Comparison of ENCODE assay signal across 14 cellular contexts in genomic region chr6:28371280-28371679, GRCh38. TPM values are rescaled to one million over a fixed set of nuclear protein-coding genes. Genes with fewer than 3 reads are reported as not detected.
A peak's percentile ranks its signal among the peaks of the same experiment; 100 is the strongest.
DNase-seq lines count a peak whose midpoint lies in the region; ATAC-seq and TF ChIP-seq lines count a peak whose summit lies in the region.
"Had no signal": no experiment of that assay in that cellular context is flagged by ENCODE, and none has a peak within 500 bp of the region (broad histone marks: within the 10 kb centered on the region; RNA-seq: fewer than 3 reads in every experiment).

No MANE protein-coding gene starts in this region.

- H3K36me3 ChIP-seq in BLaER1 (peaks cover 22% of the 10 kb centered on the region), Karpas-422 (ENCODE audit: insufficient read depth, low read length) (no peaks in the 10 kb centered on the region), left ventricle myocardium inferior (peaks cover 26% of the 10 kb centered on the region)

- H3K4me1 ChIP-seq in BLaER1 (peaks cover 18% of the 10 kb centered on the region), Karpas-422 (ENCODE audit: low read length) (peaks cover 19% of the 10 kb centered on the region), left ventricle myocardium inferior (no peaks in the 10 kb centered on the region)

- TF ChIP-seq CTCF in activated B cell treated with CpG ODN at 0.5 μM for 24 hours (IDR thresholded peaks at IDR 0.05) (no peak), left ventricle myocardium inferior (IDR thresholded peaks at IDR 0.05; ENCODE audit: borderline replicate concordance) (no peak)

- peak overlapping the region; percentile 65 for H3K4me2 ChIP-seq in BLaER1
- H3K4me2 ChIP-seq in Karpas-422 (ENCODE audit: low read depth, low read length, poor library complexity, severe bottlenecking), result no peak overlapping the region
- H3K4me2 ChIP-seq: GM23338 had no signal

- no peaks in the 10 kb centered on the region for H3K27me3 Mint-ChIP-seq in activated B cell treated with CpG ODN at 0.5 μM for 24 hours
- H3K27me3 Mint-ChIP-seq in stimulated activated memory B cell treated with anti-CD40 and anti-IgM and Interleukin-4, amounts not matched to agents 10 μg/mL and 1 μg/mL and 100 μg/mL, for 72 hours, result no peaks in the 10 kb centered on the region

- no peaks in the 10 kb centered on the region for H3K9me3 ChIP-seq in BLaER1
- H3K9me3 ChIP-seq in Karpas-422 (ENCODE audit: low read length), result no peaks in the 10 kb centered on the region
- H3K9me3 ChIP-seq in left ventricle myocardium inferior (replicated peaks), result no peaks in the 10 kb centered on the region

- H4K20me1 ChIP-seq in BLaER1, result no peaks in the 10 kb centered on the region
- no peaks in the 10 kb centered on the region for H4K20me1 ChIP-seq in Karpas-422 (ENCODE audit: insufficient read depth, low read depth, low read length)

- H3K4me3 Mint-ChIP-seq in activated B cell treated with CpG ODN at 0.5 μM for 24 hours, result no peak overlapping the region
- no peak overlapping the region for H3K4me3 Mint-ChIP-seq in stimulated activated memory B cell treated with anti-CD40 and anti-IgM and Interleukin-4, amounts not matched to agents 10 μg/mL and 1 μg/mL and 100 μg/mL, for 72 hours
- H3K4me3 Mint-ChIP-seq: CD14-positive monocyte; CD8-positive, alpha-beta T cell; GM23338 had no signal

- H3K9ac ChIP-seq in BLaER1, result no peak overlapping the region
- H3K9ac ChIP-seq in Karpas-422 (ENCODE audit: low read length), result no peak overlapping the region

- peak overlapping the region; percentile 2; the same call in 1 of the 2 replicates for H2AFZ ChIP-seq in Karpas-422 (ENCODE audit: low read length)
- H2AFZ ChIP-seq: GM23338 had no signal

- H3K4me3 ChIP-seq in BLaER1, result no peak overlapping the region
- H3K4me3 ChIP-seq in Karpas-422 (ENCODE audit: low read length), result no peak overlapping the region
- H3K4me3 ChIP-seq in left ventricle myocardium inferior, result no peak overlapping the region
- H3K4me3 ChIP-seq: GM23338 had no signal

- no peaks in the 10 kb centered on the region for H3K79me2 ChIP-seq in Karpas-422 (ENCODE audit: low read length)

- no peaks in the 10 kb centered on the region for H3K9me2 ChIP-seq in Karpas-422 (replicated peaks; ENCODE audit: insufficient read depth, low read length)

- peak overlapping the region; percentile 84 for H3K27ac Mint-ChIP-seq in activated B cell treated with CpG ODN at 0.5 μM for 24 hours
- H3K27ac Mint-ChIP-seq in stimulated activated memory B cell treated with anti-CD40 and anti-IgM and Interleukin-4, amounts not matched to agents 10 μg/mL and 1 μg/mL and 100 μg/mL, for 72 hours, result peak overlapping the region; percentile 76
- H3K27ac Mint-ChIP-seq: CD14-positive monocyte; CD8-positive, alpha-beta T cell; GM23338 had no signal

- peaks cover 24% of the 10 kb centered on the region for H3K4me1 Mint-ChIP-seq in activated B cell treated with CpG ODN at 0.5 μM for 24 hours
- peaks cover 18% of the 10 kb centered on the region for H3K4me1 Mint-ChIP-seq in stimulated activated memory B cell treated with anti-CD40 and anti-IgM and Interleukin-4, amounts not matched to agents 10 μg/mL and 1 μg/mL and 100 μg/mL, for 72 hours
- H3K4me1 Mint-ChIP-seq: GM23338 had no signal

- no peak for DNase-seq in Karpas-422
- DNase-seq in activated B cell treated with CpG ODN at 0.5 μM for 24 hours, result no peak
- DNase-seq in SIG-M5 (lab: John Stamatoyannopoulos, UW), result no peak
- DNase-seq in left ventricle myocardium inferior, result no peak
- DNase-seq in amniotic stem cell (lab: John Stamatoyannopoulos, UW), result no peak
- DNase-seq: CD8-positive, alpha-beta T cell; COR-L47; DND-41; GDM1; H7 had no signal

- POLR2A ChIA-PET in activated B cell treated with CpG ODN at 0.5 μM for 24 hours (lab: Charles Lee), result interaction anchor here (1.4 to 2.9 kb wide), 2 partner anchors 12 to 230 kb away, joined by 4 to 12 read pairs; partner anchors contain the start of gene ZKSCAN8

- H3K9me3 Mint-ChIP-seq in activated B cell treated with CpG ODN at 0.5 μM for 24 hours, result no peaks in the 10 kb centered on the region
- H3K9me3 Mint-ChIP-seq in stimulated activated memory B cell treated with anti-CD40 and anti-IgM and Interleukin-4, amounts not matched to agents 10 μg/mL and 1 μg/mL and 100 μg/mL, for 72 hours, result no peaks in the 10 kb centered on the region
- H3K9me3 Mint-ChIP-seq: CD14-positive monocyte; CD8-positive, alpha-beta T cell; GM23338 had no signal

- intact Hi-C loops in activated B cell treated with CpG ODN at 0.5 μM for 24 hours (cut with micrococcal nuclease) (no loop called here), left ventricle myocardium inferior (cut with micrococcal nuclease) (no loop called here)

- no peaks in the 10 kb centered on the region for H3K27me3 ChIP-seq in BLaER1
- no peaks in the 10 kb centered on the region for H3K27me3 ChIP-seq in Karpas-422 (ENCODE audit: low read length)
- H3K27me3 ChIP-seq in left ventricle myocardium inferior (ENCODE audit: low read depth), result no peaks in the 10 kb centered on the region

- H3K27ac ChIP-seq in BLaER1 (0 out of 2 replicates have a peak overlapping the region, but pooled peaks have one; percentile 11), Karpas-422 (ENCODE audit: low read length) (no peak overlapping the region), left ventricle myocardium inferior (replicated peaks) (no peak overlapping the region)

- peaks cover 18% of the 10 kb centered on the region for H3K36me3 Mint-ChIP-seq in activated B cell treated with CpG ODN at 0.5 μM for 24 hours (ENCODE audit: low read depth)
- peaks cover 16% of the 10 kb centered on the region for H3K36me3 Mint-ChIP-seq in stimulated activated memory B cell treated with anti-CD40 and anti-IgM and Interleukin-4, amounts not matched to agents 10 μg/mL and 1 μg/mL and 100 μg/mL, for 72 hours

- CTCF ChIA-PET in activated B cell treated with CpG ODN at 0.5 μM for 24 hours (lab: Charles Lee), result interaction anchor here (1.2 kb wide), 1 partner anchor 13 kb away, joined by 5 read pairs; no protein-coding TSS in a partner anchor

- no peak for ATAC-seq in activated B cell treated with CpG ODN at 0.5 μM for 24 hours (ENCODE audit: low read depth)
- no peak for ATAC-seq in stimulated activated memory B cell treated with anti-CD40 and anti-IgM and Interleukin-4, amounts not matched to agents 10 μg/mL and 1 μg/mL and 100 μg/mL, for 72 hours
- ATAC-seq: CD8-positive, alpha-beta T cell; GM23338 had no signal

RNA-seq across cellular contexts. Expression of gene ZKSCAN3, which starts 21.5 kb away (rescaled TPM):
- total RNA-seq in Karpas-422 (2014; rRNA removed; shearing (Covaris generic); ENCODE audit: low replicate concordance), result 4.5 and 5.1 TPM in 2 replicates
- total RNA-seq in activated B cell treated with CpG ODN at 0.5 μM for 24 hours (5.6 and 6.3 TPM in 2 replicates), left ventricle myocardium inferior (4.1 TPM)

RNA-seq across cellular contexts. Expression of gene ZSCAN12, which starts 28.3 kb away (rescaled TPM):
- total RNA-seq in Karpas-422 (2014; rRNA removed; shearing (Covaris generic); ENCODE audit: low replicate concordance), result 9.3 and 12.0 TPM in 2 replicates
- total RNA-seq in activated B cell treated with CpG ODN at 0.5 μM for 24 hours (12.8 and 13.0 TPM in 2 replicates), left ventricle myocardium inferior (1.8 TPM)

RNA-seq across cellular contexts. Expression of gene ZSCAN31, which starts 35.3 kb away (rescaled TPM):
- total RNA-seq in Karpas-422 (2014; rRNA removed; shearing (Covaris generic); ENCODE audit: low replicate concordance), result 4.0 and 4.2 TPM in 2 replicates
- 1.0 and 3.6 TPM in 2 replicates for total RNA-seq in activated B cell treated with CpG ODN at 0.5 μM for 24 hours
- 8.0 TPM for total RNA-seq in left ventricle myocardium inferior
